Comparison of ENCODE assay signal across 29 cellular contexts in genomic region chr11:64890084-64890944, GRCh38. TPM values are rescaled to one million over a fixed set of nuclear protein-coding genes. Genes with fewer than 3 reads are reported as not detected.
A peak's percentile ranks its signal among the peaks of the same experiment; 100 is the strongest.
DNase-seq lines count a peak whose midpoint lies in the region; TF ChIP-seq lines count a peak whose summit lies in the region.
"Had no signal": no experiment of that assay in that cellular context is flagged by ENCODE, and none has a peak within 500 bp of the region (broad histone marks: within the 10 kb centered on the region; RNA-seq: fewer than 3 reads in every experiment).

No MANE protein-coding gene starts in this region.

- H3K4me1 Mint-ChIP-seq in chondrocyte (ENCODE audit: low read depth), result peaks cover 4% of the 10 kb centered on the region
- H3K4me1 Mint-ChIP-seq in nephron, result peaks cover 9% of the 10 kb centered on the region

- peaks cover 86% of the 10 kb centered on the region for H3K4me1 ChIP-seq in BLaER1
- peaks cover 13% of the 10 kb centered on the region for H3K4me1 ChIP-seq in HAP-1
- H3K4me1 ChIP-seq in mammary epithelial cell (ENCODE audit: insufficient read depth, low read length), result peaks cover 8% of the 10 kb centered on the region

- no peaks in the 10 kb centered on the region for H3K9me3 Mint-ChIP-seq in chondrocyte (ENCODE audit: low read depth)
- H3K9me3 Mint-ChIP-seq in nephron, result no peaks in the 10 kb centered on the region
- H3K9me3 Mint-ChIP-seq: activated naive CD8-positive, alpha-beta T cell treated with anti-CD3 and anti-CD28 coated beads, Interleukin-2, amount 50 U/mL, for 24 hours had no signal

- H2AFZ ChIP-seq in mammary epithelial cell (ENCODE audit: low read depth, low read length), result no peak overlapping the region

- H3K36me3 Mint-ChIP-seq in chondrocyte (ENCODE audit: low read depth) (peaks cover 1% of the 10 kb centered on the region), nephron (ENCODE audit: low read depth) (no peaks in the 10 kb centered on the region)
- H3K36me3 Mint-ChIP-seq: immature natural killer cell had no signal

- peak overlapping the region; percentile 88 for H3K27ac ChIP-seq in BLaER1
- H3K27ac ChIP-seq in mammary epithelial cell (ENCODE audit: insufficient read depth, low read depth, low read length), result no peak overlapping the region
- H3K27ac ChIP-seq: C4-2B, right atrium auricular region, suprapubic skin had no signal

- H3K36me3 ChIP-seq in BLaER1 (peaks cover 9% of the 10 kb centered on the region; the same call in 1 of the 2 replicates), HAP-1 (replicated peaks) (peaks cover 6% of the 10 kb centered on the region; the same call in 1 of the 2 replicates), mammary epithelial cell (ENCODE audit: insufficient read depth, low read length) (no peaks in the 10 kb centered on the region)

- peak; percentile 48 for DNase-seq in NCI-H1694 (lab: John Stamatoyannopoulos, UW)
- peak; percentile 77 for DNase-seq in chondrocyte (ENCODE audit: low spot score)
- no peak for DNase-seq in HAP-1 (ENCODE audit: low spot score in 2 of 2)
- no peak for DNase-seq in mammary epithelial cell
- DNase-seq in DMS53 (lab: John Stamatoyannopoulos, UW), result no peak
- no peak for DNase-seq in iPS-NIHi11 (ENCODE audit: low spot score)
- DNase-seq: ACHN; activated naive CD8-positive, alpha-beta T cell treated with anti-CD3 and anti-CD28 coated beads, Interleukin-2, amount 50 U/mL, for 24 hours; cortex of kidney; DMS153; HCEC 1CT; heart right ventricle; immature natural killer cell; Kasumi-1; NCI-H1092 treated with DMSO at 0.1 percent for 48 hours; NCI-H69; SHP77 treated with DMSO at 0.1 percent for 48 hours; stimulated activated CD8-positive, alpha-beta memory T cell treated with anti-CD3 and anti-CD28 coated beads, Interleukin-4, amount 100 ng/mL, for 48 hours had no signal

- H3K9me3 ChIP-seq in BLaER1 (no peaks in the 10 kb centered on the region), HAP-1 (no peaks in the 10 kb centered on the region), mammary epithelial cell (replicated peaks; ENCODE audit: insufficient read depth, low read length) (no peaks in the 10 kb centered on the region)
- H3K9me3 ChIP-seq: heart right ventricle, right atrium auricular region, suprapubic skin had no signal

- H3K9ac ChIP-seq in BLaER1, result 0 out of 2 replicates have a peak overlapping the region, but pooled peaks have one; percentile 34
- H3K9ac ChIP-seq in mammary epithelial cell (ENCODE audit: insufficient read depth, low read length), result no peak overlapping the region

- peak overlapping the region; percentile 92 for H3K4me2 ChIP-seq in BLaER1
- H3K4me2 ChIP-seq in mammary epithelial cell (ENCODE audit: insufficient read depth, low read depth, low read length), result no peak overlapping the region

- WGBS in mammary epithelial cell (ENCODE audit: low coverage, missing lambda C conversion rate), result 98% methylated on average over 6 of the region's 10 CpGs

- H3K4me3 ChIP-seq in BLaER1, result no peak overlapping the region
- H3K4me3 ChIP-seq in HAP-1, result no peak overlapping the region
- H3K4me3 ChIP-seq in mammary epithelial cell (replicated peaks in 1 of 3; ENCODE audit: insufficient read depth in 1 of 3, low read depth in 2 of 3, low read length in 3 of 3), result no peak overlapping the region
- H3K4me3 ChIP-seq: GM12878, heart right ventricle, right atrium auricular region, suprapubic skin had no signal

- in situ Hi-C loops in HAP-1 (cut with MboI; ENCODE audit: low sequenced_read_pairs) (loop anchor here (5.0 kb wide), 1 partner anchor 43 kb away; no protein-coding TSS in a partner anchor), mammary epithelial cell (cut with MboI; ENCODE audit: low sequenced_read_pairs in 2 of 2) (loop anchor here (5.0 to 10.0 kb wide), 2 partner anchors 43 to 106 kb away; no protein-coding TSS in a partner anchor)

- H4K20me1 ChIP-seq in BLaER1 (no peaks in the 10 kb centered on the region), mammary epithelial cell (ENCODE audit: insufficient read depth, low read length) (no peaks in the 10 kb centered on the region)

- BruUV-seq in mammary epithelial cell (replicated peaks; lab: Mats Ljungman, UMichigan), result no TSS peak

- CTCF ChIA-PET in mammary epithelial cell (lab: Charles Lee; ENCODE audit: low non-redundant PET), result no interaction called here

- H3K27me3 Mint-ChIP-seq in chondrocyte (ENCODE audit: low read depth), result no peaks in the 10 kb centered on the region
- H3K27me3 Mint-ChIP-seq in nephron (ENCODE audit: low read depth), result no peaks in the 10 kb centered on the region
- H3K27me3 Mint-ChIP-seq: activated naive CD8-positive, alpha-beta T cell treated with anti-CD3 and anti-CD28 coated beads, Interleukin-2, amount 50 U/mL, for 24 hours had no signal

- intact Hi-C loops in mammary epithelial cell (cut with micrococcal nuclease), result no loop called here

- H3K27me3 ChIP-seq in BLaER1 (no peaks in the 10 kb centered on the region), HAP-1 (ENCODE audit: low read depth) (no peaks in the 10 kb centered on the region), mammary epithelial cell (ENCODE audit: insufficient read depth, low read length) (no peaks in the 10 kb centered on the region)
- H3K27me3 ChIP-seq: heart right ventricle, right atrium auricular region, suprapubic skin had no signal

- H3K4me3 Mint-ChIP-seq in chondrocyte (ENCODE audit: unreplicated experiment) (no peak overlapping the region), nephron (no peak overlapping the region)
- H3K4me3 Mint-ChIP-seq: activated naive CD8-positive, alpha-beta T cell treated with anti-CD3 and anti-CD28 coated beads, Interleukin-2, amount 50 U/mL, for 24 hours; immature natural killer cell had no signal

- H3K79me2 ChIP-seq in mammary epithelial cell (ENCODE audit: insufficient read depth, low read length), result no peaks in the 10 kb centered on the region

- no peak for TF ChIP-seq CTCF in chondrocyte (IDR thresholded peaks at IDR 0.05)
- no peak for TF ChIP-seq CTCF in nephron (IDR thresholded peaks at IDR 0.05; ENCODE audit: unreplicated experiment in 3 of 3)
- no peak for TF ChIP-seq CTCF in mammary epithelial cell (conservative IDR thresholded peaks at IDR 0.05 in 1 of 2, IDR thresholded peaks at IDR 0.05 in 1 of 2; ENCODE audit: extremely low read depth in 1 of 2, insufficient read depth in 1 of 2, low read depth in 1 of 2, low read length in 2 of 2)

- H3K27ac Mint-ChIP-seq in chondrocyte (ENCODE audit: unreplicated experiment), result no peak overlapping the region
- peak overlapping the region; percentile 32 to 69 (median 45) for H3K27ac Mint-ChIP-seq in nephron
- H3K27ac Mint-ChIP-seq: activated naive CD8-positive, alpha-beta T cell treated with anti-CD3 and anti-CD28 coated beads, Interleukin-2, amount 50 U/mL, for 24 hours had no signal

- dilution Hi-C loops in mammary epithelial cell (cut with HindIII; ENCODE audit: low sequenced_read_pairs), result loop anchor here (5.0 kb wide), 3 partner anchors 38 to 98 kb away; no protein-coding TSS in a partner anchor

RNA-seq across cellular contexts. Expression of gene EHD1, which starts 11.9 kb away (rescaled TPM):
- total RNA-seq in chondrocyte, result 78.9 to 129 TPM (median 111 TPM) in 3 replicates
- total RNA-seq in mammary epithelial cell, result 100 to 1,000 TPM in 1 of 2 donors, 10 to 100 TPM in 1; 71.2 to 172 TPM
- polyA plus RNA-seq in mammary epithelial cell, result 219 TPM
- polyA minus RNA-seq in mammary epithelial cell, result 255 TPM

RNA-seq across cellular contexts. Expression of gene ATG2A, which starts 26.7 kb away (rescaled TPM):
- total RNA-seq in chondrocyte (15.2 to 21.9 TPM (median 16.3 TPM) in 3 replicates), mammary epithelial cell (10 to 100 TPM; 20.7 to 21.0 TPM)
- polyA plus RNA-seq in mammary epithelial cell, result 7.0 TPM
- polyA minus RNA-seq in mammary epithelial cell, result 9.8 TPM

RNA-seq across cellular contexts. Expression of gene PPP2R5B, which starts 34.2 kb away (rescaled TPM):
- total RNA-seq in chondrocyte (21.7 to 33.2 TPM (median 29.3 TPM) in 3 replicates), mammary epithelial cell (10 to 100 TPM; 13.8 to 32.7 TPM)
- polyA plus RNA-seq in mammary epithelial cell, result 11.4 TPM
- polyA minus RNA-seq in mammary epithelial cell, result 14.2 TPM

RNA-seq across cellular contexts. Expression of gene GPHA2, which starts 45.4 kb away (rescaled TPM):
- total RNA-seq in chondrocyte, result not detected in 3 replicates
- not detected for total RNA-seq in mammary epithelial cell
- polyA plus RNA-seq in mammary epithelial cell, result not detected
- not detected for polyA minus RNA-seq in mammary epithelial cell
- total RNA-seq: endothelial cell of umbilical vein, GM12878, heart right ventricle, lower leg skin, myocyte, OCI-LY7, omental fat pad, right atrium auricular region, suprapubic skin had no signal
- polyA plus RNA-seq: endothelial cell of umbilical vein, GM12878, heart right ventricle, immature natural killer cell had no signal

RNA-seq across cellular contexts. Expression of gene CDC42BPG, which starts 45.9 kb away (rescaled TPM):
- total RNA-seq in chondrocyte (0.17 to 0.46 TPM (median 0.35 TPM) in 3 replicates), mammary epithelial cell (10 to 100 TPM; 10.5 to 18.7 TPM)
- 3.7 TPM for polyA plus RNA-seq in mammary epithelial cell
- 8.1 TPM for polyA minus RNA-seq in mammary epithelial cell

Comparison
In these comparisons a context has a peak if more than half of its experiments do, and no peak if none do; other contexts are left out.
1. DNase-seq: peak in NCI-H1694 (single experiment) and chondrocyte (single experiment); none in HAP-1 (0 of 2), mammary epithelial cell (single experiment), DMS53 (single experiment) and iPS-NIHi11 (single experiment).